19 cellular contexts compared by ENCODE assay signal in genomic region chr2:73916666-73917065, GRCh38. TPM values are rescaled to one million over a fixed set of nuclear protein-coding genes. Genes with fewer than 3 reads are reported as not detected.
DNase-seq lines count a peak whose midpoint lies in the region; ATAC-seq, FAIRE-seq and TF ChIP-seq lines count a peak whose summit lies in the region.
"Had no signal": no experiment of that assay in that cellular context is flagged by ENCODE, and none has a peak within 500 bp of the region (broad histone marks: within the 10 kb centered on the region; RNA-seq: fewer than 3 reads in every experiment).

No MANE protein-coding gene starts in this region.

- H3K4me1 ChIP-seq in K562 (replicated peaks in 1 of 2; ENCODE audit: control insufficient read depth in 2 of 2, insufficient read depth in 2 of 2, low read length in 2 of 2) (peaks cover 9% of the 10 kb centered on the region in 2 experiments), endodermal cell (ENCODE audit: control insufficient read depth, insufficient read depth, low read length) (no peaks in the 10 kb centered on the region), muscle layer of colon (ENCODE audit: insufficient read depth, low read length) (no peaks in the 10 kb centered on the region), transverse colon (no peaks in the 10 kb centered on the region)

- H3K9me3 Mint-ChIP-seq in endodermal cell, result no peaks in the 10 kb centered on the region
- H3K9me3 Mint-ChIP-seq: CD14-positive monocyte; CD4-positive, alpha-beta memory T cell; H9 had no signal

- H3K27me3 ChIP-seq in K562 (ENCODE audit: control insufficient read depth in 2 of 2, insufficient read depth in 2 of 2, low read length in 2 of 2), result no peaks in the 10 kb centered on the region
- H3K27me3 ChIP-seq in endodermal cell (ENCODE audit: control insufficient read depth, insufficient read depth, low read length, poor library complexity, severe bottlenecking), result no peaks in the 10 kb centered on the region
- no peaks in the 10 kb centered on the region for H3K27me3 ChIP-seq in muscle layer of colon (ENCODE audit: control insufficient read depth in 1 of 2, insufficient read depth in 2 of 2, low read length in 2 of 2)
- H3K27me3 ChIP-seq in transverse colon, result no peaks in the 10 kb centered on the region
- H3K27me3 ChIP-seq: BLaER1 had no signal

- no peak overlapping the region for H3K9ac ChIP-seq in K562 (ENCODE audit: insufficient read depth in 1 of 2, low read depth in 2 of 2, low read length in 2 of 2)
- H3K9ac ChIP-seq in endodermal cell (ENCODE audit: extremely low read depth, low read length, poor library complexity, severe bottlenecking), result no peak overlapping the region
- no peak overlapping the region for H3K9ac ChIP-seq in muscle layer of colon (ENCODE audit: low read length)
- H3K9ac ChIP-seq: BLaER1 had no signal

- no peak overlapping the region for H3K27ac Mint-ChIP-seq in endodermal cell
- H3K27ac Mint-ChIP-seq: CD14-positive monocyte; CD4-positive, alpha-beta memory T cell; H9 had no signal

- H3K4me3 ChIP-seq in K562, result no peak overlapping the region
- H3K4me3 ChIP-seq in endodermal cell (ENCODE audit: low read length), result no peak overlapping the region
- H3K4me3 ChIP-seq in muscle layer of colon (ENCODE audit: low read depth in 1 of 2, low read length in 2 of 2), result no peak overlapping the region
- no peak overlapping the region for H3K4me3 ChIP-seq in transverse colon
- H3K4me3 ChIP-seq: BLaER1 had no signal

- H3K36me3 Mint-ChIP-seq in endodermal cell (ENCODE audit: low read depth), result no peaks in the 10 kb centered on the region
- H3K36me3 Mint-ChIP-seq: CD14-positive monocyte; CD4-positive, alpha-beta memory T cell had no signal

- H3K9me1 ChIP-seq in K562 (ENCODE audit: control insufficient read depth, insufficient read depth, low read length), result no peaks in the 10 kb centered on the region

- ATAC-seq in K562, result no peak
- ATAC-seq in HG03439 (IDR thresholded peaks at IDR 0.05; ENCODE audit: unreplicated experiment), result no peak

- no peak overlapping the region for H2AFZ ChIP-seq in K562 (ENCODE audit: low read depth, low read length)

- no peak for TF ChIP-seq RAD21 in K562 (CRISPR knock-in tag; conservative IDR thresholded peaks at IDR 0.05 in 1 of 2, IDR thresholded peaks at IDR 0.05 in 1 of 2)

- 7% methylated on average over 2 of the region's 2 CpGs for WGBS in K562 (ENCODE audit: insufficient coverage, low coverage, missing lambda C conversion rate)
- 40 to 70% methylated on average over 1 to 2 of the region's 2 CpGs for WGBS in endodermal cell (ENCODE audit: insufficient coverage in 1 of 2, insufficient read length in 1 of 2), 2 experiments
- WGBS in transverse colon (ENCODE audit: low coverage in 1 of 2), 2 donors, result 28 to 40% methylated on average over 2 of the region's 2 CpGs

- H3K79me2 ChIP-seq in K562 (ENCODE audit: control insufficient read depth, insufficient read depth, low read length), result no peaks in the 10 kb centered on the region

- H3K4me1 Mint-ChIP-seq in endodermal cell, result peaks cover 4% of the 10 kb centered on the region
- H3K4me1 Mint-ChIP-seq: CD4-positive, alpha-beta memory T cell had no signal

- H4K20me1 ChIP-seq in K562 (replicated peaks; ENCODE audit: control insufficient read depth, insufficient read depth, low read length), result no peaks in the 10 kb centered on the region
- H4K20me1 ChIP-seq: BLaER1 had no signal

- H3K4me3 Mint-ChIP-seq in endodermal cell, result no peak overlapping the region
- H3K4me3 Mint-ChIP-seq: CD14-positive monocyte; CD4-positive, alpha-beta memory T cell; H9 had no signal

- H3K27me3 Mint-ChIP-seq in endodermal cell (ENCODE audit: insufficient read depth), result peaks cover 17% of the 10 kb centered on the region
- H3K27me3 Mint-ChIP-seq: CD4-positive, alpha-beta memory T cell had no signal

- in situ Hi-C loops in K562 (cut with MboI), result no loop called here
- in situ Hi-C loops in transverse colon (cut with MboI; ENCODE audit: low pct_ligation_motif_present in 1 of 4, low pct_unique_long_range_greater_than_20kb in 1 of 4, low sequenced_read_pairs in 3 of 4), result no loop called here

- TF ChIP-seq POLR2A in K562 (conservative IDR thresholded peaks at IDR 0.05) (no peak), transverse colon (IDR thresholded peaks at IDR 0.05) (no peak)

- FAIRE-seq in K562 (lab: Jason Lieb, UNC), result no peak
- FAIRE-seq: A204.1, H1 had no signal

- H3K36me3 ChIP-seq in K562 (ENCODE audit: control insufficient read depth, insufficient read depth, low read length) (no peaks in the 10 kb centered on the region), endodermal cell (ENCODE audit: control insufficient read depth, insufficient read depth, low read length) (no peaks in the 10 kb centered on the region), muscle layer of colon (ENCODE audit: insufficient read depth, low read length) (peaks cover 78% of the 10 kb centered on the region), transverse colon (peaks cover 0 to 6% (median 0%) of the 10 kb centered on the region in 4 donors)
- H3K36me3 ChIP-seq: BLaER1 had no signal

- POLR2A ChIA-PET in K562 (lab: Yijun Ruan, JAX), result interaction anchor here (0.7 to 1.3 kb wide), 5 partner anchors 9 to 96 kb away, joined by 3 to 4 read pairs (median 3); no protein-coding TSS in a partner anchor

- intact Hi-C loops in K562 (cut with micrococcal nuclease), result no loop called here
- intact Hi-C loops in transverse colon (cut with DNase I; ENCODE audit: low total_unique reads), result no loop called here

- no TSS peak for BruUV-seq in K562 (replicated peaks; lab: Mats Ljungman, UMichigan)

- H3K4me2 ChIP-seq in K562 (ENCODE audit: insufficient read depth, low read length), result no peak overlapping the region

- no peaks in the 10 kb centered on the region for H3K9me3 ChIP-seq in K562 (replicated peaks; ENCODE audit: control insufficient read depth, insufficient read depth, low read depth, low read length)
- H3K9me3 ChIP-seq in endodermal cell (ENCODE audit: control insufficient read depth, low read length), result no peaks in the 10 kb centered on the region
- no peaks in the 10 kb centered on the region for H3K9me3 ChIP-seq in muscle layer of colon (ENCODE audit: low read length)
- no peaks in the 10 kb centered on the region for H3K9me3 ChIP-seq in transverse colon
- H3K9me3 ChIP-seq: BLaER1 had no signal

- no peak for TF ChIP-seq EP300 in K562 (IDR thresholded peaks at IDR 0.05; ENCODE audit: low read length)
- no peak for TF ChIP-seq EP300 in transverse colon (IDR thresholded peaks at IDR 0.05; ENCODE audit: low read depth)

- CTCF ChIA-PET in K562 (lab: Yijun Ruan, JAX; ENCODE audit: low intra/inter-chr PET ratio), result interaction anchor here (0.6 kb wide), 1 partner anchor 10 kb away, joined by 3 read pairs; the partner anchor contains the start of gene DGUOK

- no peak for TF ChIP-seq CTCF in K562 (IDR thresholded peaks at IDR 0.05 in 2 of 3, conservative IDR thresholded peaks at IDR 0.05 in 1 of 3; ENCODE audit: insufficient read depth in 2 of 3, low read depth in 1 of 3, low read length in 3 of 3)
- TF ChIP-seq CTCF in endodermal cell (conservative IDR thresholded peaks at IDR 0.05), result no peak
- no peak for TF ChIP-seq CTCF in transverse colon (IDR thresholded peaks at IDR 0.05)

- H3K27ac ChIP-seq in K562 (ENCODE audit: extremely low read depth, low read depth, low read length) (no peak overlapping the region), endodermal cell (ENCODE audit: low read depth, low read length) (no peak overlapping the region), muscle layer of colon (ENCODE audit: low read depth, low read length) (peak overlapping the region; percentile 8), transverse colon (peak overlapping the region in 3 of 4 donors; percentile 11 to 41 (median 36))
- H3K27ac ChIP-seq: BLaER1, HL-60 had no signal

- no peak for DNase-seq in K562 (ENCODE audit: extremely low read depth in 1 of 4, low spot score in 3 of 4)
- DNase-seq in endodermal cell, result peak; percentile 8
- no peak for DNase-seq in transverse colon
- DNase-seq in Kasumi-1 (lab: John Stamatoyannopoulos, UW), result no peak
- no peak for DNase-seq in dedifferentiated amniotic fluid mesenchymal stem cell (ENCODE audit: extremely low spot score)
- DNase-seq: AML-193; Calu3; CD4-positive, alpha-beta memory T cell; DMS79 treated with DMSO at 0.1 percent for 48 hours; GF-D8; H9 had no signal

RNA-seq across cellular contexts. Expression of gene DGUOK, which starts 10.0 kb away (rescaled TPM):
- 33.8 and 38.3 TPM in 2 replicates for total RNA-seq in K562 (2011; cell fraction: chromatin; rRNA removed; ENCODE audit: low replicate concordance)
- total RNA-seq in K562 (2011; cell fraction: nucleolus; rRNA removed), result 33.5 and 37.1 TPM in 2 replicates
- total RNA-seq in K562 (2011; cell fraction: nucleoplasm; rRNA removed), result 36.7 and 58.4 TPM in 2 replicates
- total RNA-seq in K562 (2014; rRNA removed) (67.0 and 68.4 TPM in 2 replicates), K562 (2014; rRNA removed; fragmentation: Illumina TruSeq; extraction: Trizol) (79.0 and 87.6 TPM in 2 replicates), K562 (2015; rRNA removed; fragmentation: Illumina TruSeq; extraction: Trizol) (83.4 and 91.1 TPM in 2 replicates), K562 (2021) (91.7 and 92.5 TPM in 2 replicates), endodermal cell (10 to 100 TPM; 61.1 to 85.2 TPM), transverse colon (10 to 100 TPM; 27.3 to 49.7 (median 40.3) TPM)
- polyA plus RNA-seq in K562 (2011; rRNA removed) (129 and 170 TPM in 2 replicates), K562 (2014; fragmentation: Illumina TruSeq; extraction: Trizol) (139 and 147 TPM in 2 replicates), K562 (2014; fragmentation: Nextera tagmentation; extraction: Ambion mirVana) (100 to 1,000 TPM; 258 to 288 TPM), K562 (2014; rRNA removed) (126 and 140 TPM in 2 replicates)
- polyA plus RNA-seq in K562 (2011; cell fraction: cytosol; rRNA removed), result 125 and 156 TPM in 2 replicates
- 64.6 and 74.4 TPM in 2 replicates for polyA plus RNA-seq in K562 (2011; cell fraction: nucleus; rRNA removed)
- 79.1 and 122 TPM in 2 replicates for polyA plus RNA-seq in K562 (2012)
- polyA minus RNA-seq in K562 (2011; rRNA and poly(A)+ RNA removed), result 33.3 and 40.1 TPM in 2 replicates
- 25.8 and 39.5 TPM in 2 replicates for polyA minus RNA-seq in K562 (2011; cell fraction: cytosol; rRNA and poly(A)+ RNA removed)
- 28.5 and 30.0 TPM in 2 replicates for polyA minus RNA-seq in K562 (2011; cell fraction: nucleus; rRNA and poly(A)+ RNA removed)
- 121 TPM for polyA plus RNA-seq in endodermal cell (2013, experiment 1 of 2)
- 111 TPM for polyA plus RNA-seq in endodermal cell (2013, experiment 2 of 2)

RNA-seq across cellular contexts. Expression of gene ACTG2, which starts 23.9 kb away (rescaled TPM):
- not detected in 2 replicates for total RNA-seq in K562 (2011; cell fraction: chromatin; rRNA removed; ENCODE audit: low replicate concordance)
- not detected in 2 replicates for total RNA-seq in K562 (2011; cell fraction: nucleolus; rRNA removed)
- total RNA-seq in K562 (2011; cell fraction: nucleoplasm; rRNA removed), result not detected in 2 replicates
- not detected in 2 replicates for total RNA-seq in K562 (2014; rRNA removed)
- not detected in 2 replicates for total RNA-seq in K562 (2014; rRNA removed; fragmentation: Illumina TruSeq; extraction: Trizol)
- total RNA-seq in K562 (2015; rRNA removed; fragmentation: Illumina TruSeq; extraction: Trizol), result not detected in 2 replicates
- total RNA-seq in K562 (2021), result 0.60 and 0.67 TPM in 2 replicates
- polyA plus RNA-seq in K562 (2011; rRNA removed), result not detected in 2 replicates
- polyA plus RNA-seq in K562 (2011; cell fraction: cytosol; rRNA removed), result not detected in 2 replicates
- polyA plus RNA-seq in K562 (2011; cell fraction: nucleus; rRNA removed), result not detected in 2 replicates
- polyA plus RNA-seq in K562 (2012), result 0.22 and 0.39 TPM in 2 replicates
- polyA plus RNA-seq in K562 (2014; fragmentation: Illumina TruSeq; extraction: Trizol), result not detected in 2 replicates
- under 1 TPM in 1 of 2 experiments, not detected in 1; 0.06 TPM for polyA plus RNA-seq in K562 (2014; fragmentation: Nextera tagmentation; extraction: Ambion mirVana)
- not detected in 2 replicates for polyA plus RNA-seq in K562 (2014; rRNA removed)
- polyA minus RNA-seq in K562 (2011; rRNA and poly(A)+ RNA removed), result not detected in 2 replicates
- polyA minus RNA-seq in K562 (2011; cell fraction: cytosol; rRNA and poly(A)+ RNA removed), result not detected in 2 replicates
- polyA minus RNA-seq in K562 (2011; cell fraction: nucleus; rRNA and poly(A)+ RNA removed), result not detected in 2 replicates
- 1 to 10 TPM; 1.5 to 1.6 TPM for total RNA-seq in endodermal cell
- 7.3 TPM for polyA plus RNA-seq in endodermal cell (2013, experiment 1 of 2)
- 12.0 TPM for polyA plus RNA-seq in endodermal cell (2013, experiment 2 of 2)
- 1,000 to 10,000 TPM in 1 of 4 donors, 100 to 1,000 TPM in 3; 394 to 3,499 (median 729) TPM for total RNA-seq in transverse colon
- total RNA-seq: Calu3; CD4-positive, alpha-beta memory T cell; HT1080 had no signal
- polyA plus RNA-seq: CD14-positive monocyte; CD4-positive, alpha-beta memory T cell had no signal

Comparison
In these comparisons a context has a peak if more than half of its experiments do, and no peak if none do; other contexts are left out.
1. H3K27ac ChIP-seq: peak in muscle layer of colon (single experiment) and transverse colon (3 of 4); none in K562 (single experiment) and endodermal cell (single experiment).
2. RNA of gene ACTG2, which starts 23.9 kb away (total RNA-seq): 394 to 3,499 TPM in transverse colon; 1.5 to 1.6 TPM in endodermal cell and 0.60 to 0.67 TPM in K562; every median in the first group is over 100 times any median in the second.